In the genomic region with DNA sequence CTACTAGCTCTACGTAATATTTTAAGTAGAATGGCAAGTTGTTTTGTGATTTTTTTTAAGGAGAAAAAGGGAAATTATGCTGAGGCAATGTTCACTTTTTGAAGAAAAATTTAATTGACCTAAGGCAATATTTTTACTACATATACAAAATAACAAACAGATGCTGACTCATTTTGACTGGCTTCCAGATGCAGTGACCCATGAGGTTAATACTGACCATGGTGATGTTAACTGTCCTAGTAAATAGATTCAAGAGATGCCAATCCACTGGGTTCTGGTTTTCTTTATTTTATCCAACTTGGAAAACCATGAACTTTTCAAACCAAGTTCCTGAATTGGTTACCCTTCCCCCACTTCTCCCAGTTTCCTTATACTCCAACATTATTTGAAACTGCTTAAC, we compare ENCODE assay signal across 27 cellular contexts.
DNase-seq lines count a peak whose midpoint lies in the region; ATAC-seq and TF ChIP-seq lines count a peak whose summit lies in the region.
"Had no signal": no experiment of that assay in that cellular context is flagged by ENCODE, and none has a peak within 500 bp of the region (broad histone marks: within the 10 kb centered on the region; RNA-seq: fewer than 3 reads in every experiment).

No MANE protein-coding gene starts in this region.

- H3K4me3 ChIP-seq in MG63 (no peak overlapping the region), cardiac fibroblast (replicated peaks in 1 of 2; ENCODE audit: low read depth in 2 of 2, low read length in 2 of 2) (no peak overlapping the region), coronary artery (no peak overlapping the region)
- H3K4me3 ChIP-seq: gastrocnemius medialis, sigmoid colon had no signal

- no peaks in the 10 kb centered on the region for H3K9me3 ChIP-seq in MG63
- H3K9me3 ChIP-seq: BE2C, gastrocnemius medialis, sigmoid colon had no signal

- no peaks in the 10 kb centered on the region for H3K27me3 Mint-ChIP-seq in stimulated activated memory B cell treated with anti-CD40 and anti-IgM and Interleukin-4, amounts not matched to agents 10 μg/mL and 1 μg/mL and 100 μg/mL, for 72 hours
- H3K27me3 Mint-ChIP-seq in activated CD8-positive, alpha-beta T cell treated with anti-CD3 and anti-CD28 coated beads for 36 hours = no peaks in the 10 kb centered on the region
- H3K27me3 Mint-ChIP-seq: activated naive CD8-positive, alpha-beta T cell treated with anti-CD3 and anti-CD28 coated beads, Interleukin-2, amount 50 U/mL, for 24 hours; stimulated activated naive CD8-positive, alpha-beta T cell treated with anti-CD3 and anti-CD28 coated beads, Interleukin-15, amount 100 ng/mL, for 72 hours; type B pancreatic cell had no signal

- no peaks in the 10 kb centered on the region for H3K4me1 Mint-ChIP-seq in stimulated activated memory B cell treated with anti-CD40 and anti-IgM and Interleukin-4, amounts not matched to agents 10 μg/mL and 1 μg/mL and 100 μg/mL, for 72 hours
- H3K4me1 Mint-ChIP-seq in activated CD8-positive, alpha-beta T cell treated with anti-CD3 and anti-CD28 coated beads for 36 hours (ENCODE audit: low read depth) = no peaks in the 10 kb centered on the region
- H3K4me1 Mint-ChIP-seq: activated naive CD8-positive, alpha-beta T cell treated with anti-CD3 and anti-CD28 coated beads, Interleukin-2, amount 50 U/mL, for 24 hours; H9; memory B cell; stimulated activated naive CD8-positive, alpha-beta T cell treated with anti-CD3 and anti-CD28 coated beads, Interleukin-15, amount 100 ng/mL, for 72 hours had no signal

- H3K27me3 ChIP-seq in MG63 = no peaks in the 10 kb centered on the region
- H3K27me3 ChIP-seq: BE2C, gastrocnemius medialis, sigmoid colon had no signal

- CTCF ChIA-PET in activated CD8-positive, alpha-beta T cell treated with anti-CD3 and anti-CD28 coated beads for 36 hours (lab: Charles Lee) = no interaction called here

- ATAC-seq in stimulated activated memory B cell treated with anti-CD40 and anti-IgM and Interleukin-4, amounts not matched to agents 10 μg/mL and 1 μg/mL and 100 μg/mL, for 72 hours = no peak
- ATAC-seq in activated CD8-positive, alpha-beta T cell treated with anti-CD3 and anti-CD28 coated beads for 36 hours = no peak
- ATAC-seq in GM21390 (IDR thresholded peaks at IDR 0.05; ENCODE audit: unreplicated experiment) = no peak
- ATAC-seq: activated CD4-positive, CD25-positive, alpha-beta regulatory T cell treated with anti-CD3 and anti-CD28 coated beads, Interleukin-2, amount 50 U/mL, for 24 hours; activated naive CD8-positive, alpha-beta T cell treated with anti-CD3 and anti-CD28 coated beads, Interleukin-2, amount 50 U/mL, for 24 hours; gastrocnemius medialis; naive thymus-derived CD4-positive, alpha-beta T cell; Panc1; stimulated activated naive CD8-positive, alpha-beta T cell treated with anti-CD3 and anti-CD28 coated beads, Interleukin-15, amount 100 ng/mL, for 72 hours had no signal

- H3K27ac ChIP-seq in coronary artery = no peak overlapping the region
- H3K27ac ChIP-seq: gastrocnemius medialis, parathyroid adenoma, sigmoid colon had no signal

- DNase-seq in EH (ENCODE audit: low read depth) (peak; percentile 76), MG63 (peak; percentile 61), cardiac fibroblast (ENCODE audit: low read depth in 2 of 2) (peak; percentile 36 to 70), myocyte (ENCODE audit: low read depth) (peak; percentile 34), coronary artery (ENCODE audit: low spot score) (no peak)
- DNase-seq in activated CD8-positive, alpha-beta T cell treated with anti-CD3 and anti-CD28 coated beads for 36 hours = no peak
- DNase-seq: activated naive CD8-positive, alpha-beta T cell treated with anti-CD3 and anti-CD28 coated beads, Interleukin-2, amount 50 U/mL, for 24 hours; BE2C; Calu3; cerebellar nuclear complex; gastrocnemius medialis; H9; naive thymus-derived CD4-positive, alpha-beta T cell; NCI-H1694 treated with DMSO at 0.1 percent for 48 hours; NCI-H226; sigmoid colon; stimulated activated CD4-positive, alpha-beta T cell treated with anti-CD3 and anti-CD28 coated beads, Interleukin-2, amount 100 ng/mL, for 24 hours; stimulated activated naive CD8-positive, alpha-beta T cell treated with anti-CD3 and anti-CD28 coated beads, Interleukin-15, amount 100 ng/mL, for 72 hours had no signal

- POLR2A ChIA-PET in activated CD8-positive, alpha-beta T cell treated with anti-CD3 and anti-CD28 coated beads for 36 hours (lab: Charles Lee) = no interaction called here

- no peak for TF ChIP-seq CTCF in cardiac fibroblast (IDR thresholded peaks at IDR 0.05; ENCODE audit: low read depth, low read length)
- no peak for TF ChIP-seq CTCF in activated CD8-positive, alpha-beta T cell treated with anti-CD3 and anti-CD28 coated beads for 36 hours (IDR thresholded peaks at IDR 0.05)
- no peak for TF ChIP-seq CTCF in coronary artery (IDR thresholded peaks at IDR 0.05)

- H3K9me3 Mint-ChIP-seq in stimulated activated memory B cell treated with anti-CD40 and anti-IgM and Interleukin-4, amounts not matched to agents 10 μg/mL and 1 μg/mL and 100 μg/mL, for 72 hours = no peaks in the 10 kb centered on the region
- no peaks in the 10 kb centered on the region for H3K9me3 Mint-ChIP-seq in activated CD8-positive, alpha-beta T cell treated with anti-CD3 and anti-CD28 coated beads for 36 hours
- H3K9me3 Mint-ChIP-seq: activated naive CD8-positive, alpha-beta T cell treated with anti-CD3 and anti-CD28 coated beads, Interleukin-2, amount 50 U/mL, for 24 hours; activated T-helper 1 cell treated with anti-CD3 and anti-CD28 coated beads, Interleukin-12 subunit alpha, Interleukin-12 subunit beta, Interleukin-2, Interleukin-4 antibody, amounts not matched to agents 30 ng/mL and 10 ng/mL and 1 ng/mL, durations not matched to agents 14 hours and 24 hours and 36 hours; H9; memory B cell; naive thymus-derived CD4-positive, alpha-beta T cell; stimulated activated naive CD8-positive, alpha-beta T cell treated with anti-CD3 and anti-CD28 coated beads, Interleukin-15, amount 100 ng/mL, for 72 hours; T-helper 2 cell treated with Interferon-gamma antibody and Interleukin-4, amounts not matched to agents 5 μg/mL and 100 μg/mL, for 36 hours; type B pancreatic cell had no signal

- no peaks in the 10 kb centered on the region for H3K36me3 Mint-ChIP-seq in stimulated activated memory B cell treated with anti-CD40 and anti-IgM and Interleukin-4, amounts not matched to agents 10 μg/mL and 1 μg/mL and 100 μg/mL, for 72 hours
- H3K36me3 Mint-ChIP-seq in activated CD8-positive, alpha-beta T cell treated with anti-CD3 and anti-CD28 coated beads for 36 hours (ENCODE audit: low read depth) = no peaks in the 10 kb centered on the region
- H3K36me3 Mint-ChIP-seq: memory B cell; naive thymus-derived CD4-positive, alpha-beta T cell; type B pancreatic cell had no signal

- H3K4me3 Mint-ChIP-seq in stimulated activated memory B cell treated with anti-CD40 and anti-IgM and Interleukin-4, amounts not matched to agents 10 μg/mL and 1 μg/mL and 100 μg/mL, for 72 hours = no peak overlapping the region
- H3K4me3 Mint-ChIP-seq in activated CD8-positive, alpha-beta T cell treated with anti-CD3 and anti-CD28 coated beads for 36 hours = no peak overlapping the region
- H3K4me3 Mint-ChIP-seq: activated naive CD8-positive, alpha-beta T cell treated with anti-CD3 and anti-CD28 coated beads, Interleukin-2, amount 50 U/mL, for 24 hours; activated T-helper 1 cell treated with anti-CD3 and anti-CD28 coated beads, Interleukin-12 subunit alpha, Interleukin-12 subunit beta, Interleukin-2, Interleukin-4 antibody, amounts not matched to agents 30 ng/mL and 10 ng/mL and 1 ng/mL, durations not matched to agents 14 hours and 24 hours and 36 hours; H9; memory B cell; naive thymus-derived CD4-positive, alpha-beta T cell; stimulated activated naive CD8-positive, alpha-beta T cell treated with anti-CD3 and anti-CD28 coated beads, Interleukin-15, amount 100 ng/mL, for 72 hours; T-helper 2 cell treated with Interferon-gamma antibody and Interleukin-4, amounts not matched to agents 5 μg/mL and 100 μg/mL, for 36 hours; type B pancreatic cell had no signal

- intact Hi-C loops in activated CD8-positive, alpha-beta T cell treated with anti-CD3 and anti-CD28 coated beads for 36 hours (cut with micrococcal nuclease) = no loop called here

- H3K27ac Mint-ChIP-seq in stimulated activated memory B cell treated with anti-CD40 and anti-IgM and Interleukin-4, amounts not matched to agents 10 μg/mL and 1 μg/mL and 100 μg/mL, for 72 hours = no peak overlapping the region
- H3K27ac Mint-ChIP-seq in activated CD8-positive, alpha-beta T cell treated with anti-CD3 and anti-CD28 coated beads for 36 hours = no peak overlapping the region
- H3K27ac Mint-ChIP-seq: activated naive CD8-positive, alpha-beta T cell treated with anti-CD3 and anti-CD28 coated beads, Interleukin-2, amount 50 U/mL, for 24 hours; activated T-helper 1 cell treated with anti-CD3 and anti-CD28 coated beads, Interleukin-12 subunit alpha, Interleukin-12 subunit beta, Interleukin-2, Interleukin-4 antibody, amounts not matched to agents 30 ng/mL and 10 ng/mL and 1 ng/mL, durations not matched to agents 14 hours and 24 hours and 36 hours; H9; memory B cell; naive thymus-derived CD4-positive, alpha-beta T cell; stimulated activated naive CD8-positive, alpha-beta T cell treated with anti-CD3 and anti-CD28 coated beads, Interleukin-15, amount 100 ng/mL, for 72 hours; T-helper 2 cell treated with Interferon-gamma antibody and Interleukin-4, amounts not matched to agents 5 μg/mL and 100 μg/mL, for 36 hours; type B pancreatic cell had no signal

- H3K36me3 ChIP-seq in MG63 = no peaks in the 10 kb centered on the region
- H3K36me3 ChIP-seq: BE2C, gastrocnemius medialis, sigmoid colon had no signal

Comparison
In these comparisons a context has a peak if more than half of its experiments do, and no peak if none do; other contexts are left out.
1. DNase-seq: peak in EH (single experiment), MG63 (single experiment), cardiac fibroblast (2 of 2) and myocyte (single experiment); none in activated CD8-positive, alpha-beta T cell treated with anti-CD3 and anti-CD28 coated beads for 36 hours (single experiment) and coronary artery (single experiment).